Comparison of ENCODE assay signal across 8 cellular contexts in genomic region chr12:22529281-22530060, GRCh38. TPM values are rescaled to one million over a fixed set of nuclear protein-coding genes. Genes with fewer than 3 reads are reported as not detected.
A peak's percentile ranks its signal among the peaks of the same experiment; 100 is the strongest.
DNase-seq lines count a peak whose midpoint lies in the region; ATAC-seq and TF ChIP-seq lines count a peak whose summit lies in the region.

No MANE protein-coding gene starts in this region.

- H3K36me3 Mint-ChIP-seq in GM23338 (ENCODE audit: low read depth) (peaks cover 30% of the 10 kb centered on the region), memory B cell (peaks cover 28% of the 10 kb centered on the region)

- no peak overlapping the region for H3K4me3 ChIP-seq in cardiac muscle cell
- H3K4me3 ChIP-seq in right cardiac atrium (ENCODE audit: low read length) = no peak overlapping the region
- no peak overlapping the region for H3K4me3 ChIP-seq in GM23338
- no peak overlapping the region for H3K4me3 ChIP-seq in MM.1S (ENCODE audit: low read length)

- ATAC-seq in right cardiac atrium (no peak), GM23338 (peak; percentile 61), memory B cell (ENCODE audit: low read depth) (peak; percentile 85)

- no peaks in the 10 kb centered on the region for H3K4me1 ChIP-seq in cardiac muscle cell (ENCODE audit: low read depth)
- no peaks in the 10 kb centered on the region for H3K4me1 ChIP-seq in right cardiac atrium (ENCODE audit: control insufficient read depth, insufficient read depth, low read length)
- no peaks in the 10 kb centered on the region for H3K4me1 ChIP-seq in GM23338 (ENCODE audit: insufficient read depth)
- H3K4me1 ChIP-seq in MM.1S (ENCODE audit: low read length) = no peaks in the 10 kb centered on the region

- H3K27ac Mint-ChIP-seq in GM23338 (no peak overlapping the region), memory B cell (no peak overlapping the region)

- H3K9me3 ChIP-seq in cardiac muscle cell (ENCODE audit: low read depth) = no peaks in the 10 kb centered on the region
- no peaks in the 10 kb centered on the region for H3K9me3 ChIP-seq in right cardiac atrium (ENCODE audit: control insufficient read depth, low read length)
- no peaks in the 10 kb centered on the region for H3K9me3 ChIP-seq in MM.1S (replicated peaks; ENCODE audit: insufficient read depth, low read length)

- intact Hi-C loops in right cardiac atrium (cut with DNase I) = no loop called here

- H2AFZ ChIP-seq in GM23338 (no peak overlapping the region), MM.1S (ENCODE audit: low read length) (no peak overlapping the region)

- H3K79me2 ChIP-seq in GM23338 (replicated peaks; ENCODE audit: insufficient read depth) (peaks cover 9% of the 10 kb centered on the region; the same call in 1 of the 2 replicates), MM.1S (ENCODE audit: low read length) (peaks cover 26% of the 10 kb centered on the region)

- TF ChIP-seq CTCF in cardiac muscle cell (IDR thresholded peaks at IDR 0.05; ENCODE audit: low read depth, low read length) (peak; percentile 44), GM23338 (conservative IDR thresholded peaks at IDR 0.05; ENCODE audit: low read depth in 2 of 2) (peak in 1 of 2 experiments; percentile 85; a peak in 3 of 4 replicates), MM.1S (IDR thresholded peaks at IDR 0.05; ENCODE audit: low read length) (peak; percentile 61)

- H3K27me3 ChIP-seq in cardiac muscle cell = no peaks in the 10 kb centered on the region
- H3K27me3 ChIP-seq in right cardiac atrium (ENCODE audit: control insufficient read depth, insufficient read depth) = no peaks in the 10 kb centered on the region
- H3K27me3 ChIP-seq in GM23338 (ENCODE audit: insufficient read depth) = no peaks in the 10 kb centered on the region
- H3K27me3 ChIP-seq in MM.1S (replicated peaks; ENCODE audit: insufficient read depth, low read length) = no peaks in the 10 kb centered on the region

- H3K36me3 ChIP-seq in cardiac muscle cell = peaks cover 19% of the 10 kb centered on the region
- H3K36me3 ChIP-seq in GM23338 (ENCODE audit: insufficient read depth) = peaks cover 14% of the 10 kb centered on the region; the same call in 1 of the 2 replicates
- peaks cover 22% of the 10 kb centered on the region for H3K36me3 ChIP-seq in MM.1S (replicated peaks; ENCODE audit: insufficient read depth, low read length)

- H3K4me3 Mint-ChIP-seq in GM23338 (no peak overlapping the region), memory B cell (no peak overlapping the region)

- no peak overlapping the region for H3K27ac ChIP-seq in cardiac muscle cell
- no peak overlapping the region for H3K27ac ChIP-seq in right cardiac atrium (ENCODE audit: low read length)
- no peak overlapping the region for H3K27ac ChIP-seq in GM23338 (ENCODE audit: low read depth)
- H3K27ac ChIP-seq in MM.1S (ENCODE audit: low read length) = no peak overlapping the region

- WGBS in right cardiac atrium = 96% methylated on average over 3 of the region's 3 CpGs

- H3K4me2 ChIP-seq in GM23338 (no peak overlapping the region), MM.1S (ENCODE audit: low read depth, low read length) (no peak overlapping the region)

- DNase-seq in cardiac muscle cell (ENCODE audit: low read depth in 1 of 2, low spot score in 1 of 2) = peak in 1 of 2 donors; percentile 32
- DNase-seq in right cardiac atrium = no peak
- peak; percentile 66 for DNase-seq in GM23338 (ENCODE audit: low spot score)
- DNase-seq in MM.1S = peak; percentile 68
- DNase-seq in amniotic epithelial cell (ENCODE audit: low read depth) = peak; percentile 61
- DNase-seq in memory B cell (ENCODE audit: low spot score in 2 of 2) = peak in 1 of 2 donors; percentile 5
- no peak for DNase-seq in T1000 (lab: John Stamatoyannopoulos, UW)
- DNase-seq in ecto neural progenitor cell (ENCODE audit: low spot score) = no peak

- no peak overlapping the region for H3K9ac ChIP-seq in MM.1S (ENCODE audit: low read length)

- no peaks in the 10 kb centered on the region for H3K9me2 ChIP-seq in GM23338 (ENCODE audit: insufficient read depth)
- H3K9me2 ChIP-seq in MM.1S (replicated peaks; ENCODE audit: insufficient read depth, low read length) = no peaks in the 10 kb centered on the region

- H3K27me3 Mint-ChIP-seq in GM23338 (ENCODE audit: insufficient read depth, low read depth, poor library complexity) (no peaks in the 10 kb centered on the region), memory B cell (no peaks in the 10 kb centered on the region)

- no peaks in the 10 kb centered on the region for H3F3A ChIP-seq in GM23338 (replicated peaks; ENCODE audit: low read depth)
- H3F3A ChIP-seq in MM.1S (ENCODE audit: insufficient read depth, low read length) = no peaks in the 10 kb centered on the region

- no peaks in the 10 kb centered on the region for H3K9me3 Mint-ChIP-seq in GM23338
- no peaks in the 10 kb centered on the region for H3K9me3 Mint-ChIP-seq in memory B cell

- H3K4me1 Mint-ChIP-seq in GM23338 (no peaks in the 10 kb centered on the region; the same call in 2 of the 3 replicates), memory B cell (peaks cover 8% of the 10 kb centered on the region)

- H4K20me1 ChIP-seq in GM23338 (replicated peaks; ENCODE audit: insufficient read depth) (no peaks in the 10 kb centered on the region), MM.1S (ENCODE audit: insufficient read depth, low read length) (no peaks in the 10 kb centered on the region)

TF ChIP-seq in GM23338, 12 proteins besides CTCF, POLR2A, EP300 and RAD21:
- TF ChIP-seq ETS1 (IDR thresholded peaks at IDR 0.05) (no peak), POLR2AphosphoS5 (IDR thresholded peaks at IDR 0.05; ENCODE audit: low read depth) (no peak), CREB1 (CRISPR knock-in tag; IDR thresholded peaks at IDR 0.05; ENCODE audit: low read depth) (no peak), EZH2 (IDR thresholded peaks at IDR 0.05; ENCODE audit: low read depth, unreplicated experiment) (no peak), ZNF114 (CRISPR knock-in tag; IDR thresholded peaks at IDR 0.05) (no peak)

RNA-seq across cellular contexts. Expression of gene C2CD5, which starts 14.9 kb away (rescaled TPM):
- total RNA-seq in cardiac muscle cell (8.3 and 22.2 TPM in 2 replicates), right cardiac atrium (10 to 100 TPM; 17.7 to 28.1 (median 23.5) TPM)
- polyA plus RNA-seq in cardiac muscle cell (16.5 and 25.6 TPM in 2 replicates), right cardiac atrium (10.2 TPM), GM23338 (2016; fragmentation: Nextera tagmentation; extraction: Ambion mirVana) (22.0 and 23.2 TPM in 2 replicates)
- total RNA-seq in GM23338 (2014; rRNA removed; shearing (Covaris generic)) = 68.6 and 68.7 TPM in 2 replicates

Comparison
In these comparisons a context has a peak if more than half of its experiments do, and no peak if none do; other contexts are left out.
1. DNase-seq: peak in GM23338 (single experiment), MM.1S (single experiment) and amniotic epithelial cell (single experiment); none in right cardiac atrium (0 of 3), T1000 (single experiment) and ecto neural progenitor cell (single experiment).
2. ATAC-seq: peak in GM23338 (single experiment) and memory B cell (single experiment); none in right cardiac atrium (0 of 2).